18 cellular contexts compared by ENCODE assay signal in the genomic region with DNA sequence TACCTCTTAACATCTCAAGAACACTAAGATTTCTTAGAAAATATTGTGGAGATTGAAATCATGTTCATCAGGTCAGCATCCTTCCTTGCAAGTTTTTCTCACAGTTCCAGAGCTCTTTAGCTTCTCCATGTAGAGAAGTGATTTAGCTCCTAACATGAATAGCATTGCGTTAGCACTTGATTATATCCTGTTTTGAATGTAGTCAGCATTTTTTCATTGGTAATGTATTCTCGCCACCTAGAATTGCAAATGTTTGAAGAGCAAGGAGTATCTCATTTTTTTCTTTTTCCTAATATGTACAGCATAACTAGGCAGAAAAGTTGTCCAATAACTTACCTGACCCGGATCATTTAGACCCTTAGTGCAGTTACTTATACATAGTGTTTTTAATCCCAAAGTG. TPM values are rescaled to one million over a fixed set of nuclear protein-coding genes. Genes with fewer than 3 reads are reported as not detected.
A peak's percentile ranks its signal among the peaks of the same experiment; 100 is the strongest.
DNase-seq lines count a peak whose midpoint lies in the region; ATAC-seq, FAIRE-seq and TF ChIP-seq lines count a peak whose summit lies in the region.
"Had no signal": no experiment of that assay in that cellular context is flagged by ENCODE, and none has a peak within 500 bp of the region (broad histone marks: within the 10 kb centered on the region; RNA-seq: fewer than 3 reads in every experiment).

No MANE protein-coding gene starts in this region.

- H3K27me3 Mint-ChIP-seq in activated naive CD4-positive, alpha-beta T cell treated with anti-CD3 and anti-CD28 coated beads, Interleukin-2, amount 50 U/mL, for 24 hours = no peaks in the 10 kb centered on the region
- H3K27me3 Mint-ChIP-seq: B cell; CD4-positive, alpha-beta T cell had no signal

- DNase-seq in activated naive CD4-positive, alpha-beta T cell treated with anti-CD3 and anti-CD28 coated beads, Interleukin-2, amount 50 U/mL, for 72 hours (ENCODE audit: low spot score in 2 of 2) = no peak
- DNase-seq in adipocyte (ENCODE audit: low read depth) (no peak), kidney (no peak)
- DNase-seq: CD4-positive, alpha-beta T cell; DMS153; DMS79; GF-D8; H9 had no signal

- H3K4me1 ChIP-seq in adipocyte (ENCODE audit: control insufficient read depth, insufficient read depth, low read length) (no peaks in the 10 kb centered on the region), kidney (ENCODE audit: control insufficient read depth in 1 of 2, insufficient read depth in 1 of 2, low read depth in 1 of 2, low read length in 2 of 2) (no peaks in the 10 kb centered on the region)

- no peak overlapping the region for H3K9ac ChIP-seq in adipocyte (ENCODE audit: low read length)
- H3K9ac ChIP-seq in kidney (ENCODE audit: low read length in 2 of 2) = no peak overlapping the region

- no peak for ATAC-seq in activated naive CD4-positive, alpha-beta T cell treated with anti-CD3 and anti-CD28 coated beads, Interleukin-2, amount 50 U/mL, for 72 hours
- ATAC-seq in GM21529 (IDR thresholded peaks at IDR 0.05; ENCODE audit: unreplicated experiment) = no peak
- no peak for ATAC-seq in SK-N-SH treated with all-trans-retinoic acid at 6 μM for 48 hours
- ATAC-seq in GM18519 (IDR thresholded peaks at IDR 0.05; ENCODE audit: low FRiP score, unreplicated experiment) = no peak

- peaks cover 67% of the 10 kb centered on the region for H3K36me3 Mint-ChIP-seq in activated naive CD4-positive, alpha-beta T cell treated with anti-CD3 and anti-CD28 coated beads, Interleukin-2, amount 50 U/mL, for 24 hours
- H3K36me3 Mint-ChIP-seq in activated naive CD4-positive, alpha-beta T cell treated with anti-CD3 and anti-CD28 coated beads, Interleukin-2, amount 50 U/mL, for 72 hours = peaks cover 85 to 90% of the 10 kb centered on the region in 2 donors

- H3K27me3 ChIP-seq in adipocyte (replicated peaks; ENCODE audit: control insufficient read depth, insufficient read depth, low read length) = no peaks in the 10 kb centered on the region

- H3K4me3 Mint-ChIP-seq in activated naive CD4-positive, alpha-beta T cell treated with anti-CD3 and anti-CD28 coated beads, Interleukin-2, amount 50 U/mL, for 24 hours = peak overlapping the region; percentile 3
- H3K4me3 Mint-ChIP-seq: B cell; CD4-positive, alpha-beta T cell; H9 had no signal

- H3K4me3 ChIP-seq in adipocyte (ENCODE audit: low read length) = peak overlapping the region; percentile 73
- peak overlapping the region; percentile 7 to 14 for H3K4me3 ChIP-seq in kidney (ENCODE audit: low read length in 2 of 2)

- peaks cover 30% of the 10 kb centered on the region for H3K9me3 Mint-ChIP-seq in activated naive CD4-positive, alpha-beta T cell treated with anti-CD3 and anti-CD28 coated beads, Interleukin-2, amount 50 U/mL, for 24 hours
- H3K9me3 Mint-ChIP-seq in activated naive CD4-positive, alpha-beta T cell treated with anti-CD3 and anti-CD28 coated beads, Interleukin-2, amount 50 U/mL, for 72 hours = peaks cover 58 to 59% of the 10 kb centered on the region in 2 donors

- H3K27ac ChIP-seq in kidney (ENCODE audit: low read depth in 2 of 2, low read length in 2 of 2) (no peak overlapping the region), temporal lobe (ENCODE audit: low read depth, low read length) (peak overlapping the region; percentile 13)
- H3K27ac ChIP-seq: 22Rv1, C4-2B had no signal

- no peaks in the 10 kb centered on the region for H3K4me1 Mint-ChIP-seq in activated naive CD4-positive, alpha-beta T cell treated with anti-CD3 and anti-CD28 coated beads, Interleukin-2, amount 50 U/mL, for 24 hours
- H3K4me1 Mint-ChIP-seq: B cell, H9 had no signal

- no peak overlapping the region for H3K27ac Mint-ChIP-seq in activated naive CD4-positive, alpha-beta T cell treated with anti-CD3 and anti-CD28 coated beads, Interleukin-2, amount 50 U/mL, for 24 hours
- H3K27ac Mint-ChIP-seq in activated naive CD4-positive, alpha-beta T cell treated with anti-CD3 and anti-CD28 coated beads, Interleukin-2, amount 50 U/mL, for 72 hours = no peak overlapping the region
- H3K27ac Mint-ChIP-seq: B cell; CD4-positive, alpha-beta T cell; H9 had no signal

- H3K36me3 ChIP-seq in adipocyte (ENCODE audit: control insufficient read depth, insufficient read depth, low read length, severe bottlenecking) = peaks cover 92% of the 10 kb centered on the region
- H3K36me3 ChIP-seq in kidney (ENCODE audit: control insufficient read depth in 1 of 2, insufficient read depth in 2 of 2, low read length in 2 of 2) = peaks cover 43 to 59% of the 10 kb centered on the region in 2 donors

- H3K9me3 ChIP-seq in adipocyte (ENCODE audit: control insufficient read depth, low read length) (peaks cover 98% of the 10 kb centered on the region), kidney (ENCODE audit: control insufficient read depth in 1 of 2, low read length in 2 of 2) (peaks cover 58 to 83% of the 10 kb centered on the region in 2 donors)

- intact Hi-C loops in kidney (cut with DNase I) = no loop called here

- TF ChIP-seq CTCF in kidney (IDR thresholded peaks at IDR 0.05; ENCODE audit: borderline replicate concordance, extremely low read depth, insufficient read depth) = no peak

- FAIRE-seq in kidney (lab: Jason Lieb, UNC) = no peak
- FAIRE-seq: H1 had no signal

TF ChIP-seq in SK-N-SH treated with all-trans-retinoic acid at 6 μM for 48 hours, 23 proteins besides CTCF, POLR2A, EP300 and RAD21:
- no peak for TF ChIP-seq RARB (CRISPR knock-in tag; IDR thresholded peaks at IDR 0.05)
- no peak for TF ChIP-seq ZC3H10 (CRISPR knock-in tag; IDR thresholded peaks at IDR 0.05)
- no peak for TF ChIP-seq PPARA (CRISPR knock-in tag; IDR thresholded peaks at IDR 0.05; ENCODE audit: borderline replicate concordance)
- TF ChIP-seq CSDC2 (CRISPR knock-in tag; IDR thresholded peaks at IDR 0.05) = no peak
- no peak for TF ChIP-seq ZNF70 (CRISPR knock-in tag; IDR thresholded peaks at IDR 0.05)
- no peak for TF ChIP-seq GLIS3 (CRISPR knock-in tag; IDR thresholded peaks at IDR 0.05)
- no peak for TF ChIP-seq ISL1 (CRISPR knock-in tag; IDR thresholded peaks at IDR 0.05)
- no peak for TF ChIP-seq TCF4 (CRISPR knock-in tag; IDR thresholded peaks at IDR 0.05; ENCODE audit: borderline replicate concordance)
- TF ChIP-seq ZFP3 (CRISPR knock-in tag; IDR thresholded peaks at IDR 0.05) = no peak

RNA-seq across cellular contexts. Expression of gene ZNF470, which starts 6.6 kb away (rescaled TPM):
- 1 to 10 TPM; 4.4 to 6.3 TPM for total RNA-seq in activated naive CD4-positive, alpha-beta T cell treated with anti-CD3 and anti-CD28 coated beads, Interleukin-2, amount 50 U/mL, for 72 hours
- 6.6 TPM for total RNA-seq in kidney
- polyA plus RNA-seq in kidney (ENCODE audit: insufficient read depth, low read depth, low replicate concordance) = 5.1 TPM
- total RNA-seq in temporal lobe = 11.8 TPM
- total RNA-seq: HT-29 had no signal

RNA-seq across cellular contexts. Expression of gene ZNF71, which starts 21.2 kb away (rescaled TPM):
- 1 to 10 TPM; 4.4 to 4.7 TPM for total RNA-seq in activated naive CD4-positive, alpha-beta T cell treated with anti-CD3 and anti-CD28 coated beads, Interleukin-2, amount 50 U/mL, for 72 hours
- total RNA-seq in kidney (7.6 TPM), temporal lobe (14.8 TPM)
- polyA plus RNA-seq in kidney (ENCODE audit: insufficient read depth, low read depth, low replicate concordance) = 3.5 TPM
- total RNA-seq: HT-29 had no signal

RNA-seq across cellular contexts. Expression of gene ZFP28, which starts 35.2 kb away (rescaled TPM):
- total RNA-seq in activated naive CD4-positive, alpha-beta T cell treated with anti-CD3 and anti-CD28 coated beads, Interleukin-2, amount 50 U/mL, for 72 hours = 1 to 10 TPM; 3.8 to 5.0 TPM
- total RNA-seq in kidney (11.6 TPM), temporal lobe (30.5 TPM)
- polyA plus RNA-seq in kidney (ENCODE audit: insufficient read depth, low read depth, low replicate concordance) = 3.4 TPM
- total RNA-seq: HT-29 had no signal
